Comparison of ENCODE assay signal across 1 cellular context in the genomic region with DNA sequence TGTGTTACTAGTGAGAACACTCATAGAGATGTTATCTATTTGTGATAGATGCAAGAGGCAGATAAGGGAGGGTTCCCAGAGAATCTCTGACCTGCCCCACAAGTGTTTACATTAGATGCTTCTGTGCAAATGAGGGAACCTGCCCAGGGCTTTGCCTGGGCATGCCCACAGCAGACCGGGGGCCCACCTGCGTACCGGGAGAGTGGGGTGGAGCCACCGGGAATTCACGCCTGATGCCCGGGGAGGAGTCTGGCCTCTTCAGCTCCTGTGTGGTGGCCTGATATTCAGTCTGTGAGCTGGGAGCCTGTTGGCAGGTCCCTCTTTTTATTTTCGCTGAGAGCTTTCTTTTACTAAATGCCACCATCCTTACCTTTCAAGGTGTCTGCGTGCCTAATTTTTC.
TF ChIP-seq lines count a peak whose summit lies in the region.

No MANE protein-coding gene starts in this region.

TF ChIP-seq in HepG2, 621 proteins besides CTCF, POLR2A, EP300 and RAD21 (continued from another document and continues in another):
- TF ChIP-seq, protein P1, sequence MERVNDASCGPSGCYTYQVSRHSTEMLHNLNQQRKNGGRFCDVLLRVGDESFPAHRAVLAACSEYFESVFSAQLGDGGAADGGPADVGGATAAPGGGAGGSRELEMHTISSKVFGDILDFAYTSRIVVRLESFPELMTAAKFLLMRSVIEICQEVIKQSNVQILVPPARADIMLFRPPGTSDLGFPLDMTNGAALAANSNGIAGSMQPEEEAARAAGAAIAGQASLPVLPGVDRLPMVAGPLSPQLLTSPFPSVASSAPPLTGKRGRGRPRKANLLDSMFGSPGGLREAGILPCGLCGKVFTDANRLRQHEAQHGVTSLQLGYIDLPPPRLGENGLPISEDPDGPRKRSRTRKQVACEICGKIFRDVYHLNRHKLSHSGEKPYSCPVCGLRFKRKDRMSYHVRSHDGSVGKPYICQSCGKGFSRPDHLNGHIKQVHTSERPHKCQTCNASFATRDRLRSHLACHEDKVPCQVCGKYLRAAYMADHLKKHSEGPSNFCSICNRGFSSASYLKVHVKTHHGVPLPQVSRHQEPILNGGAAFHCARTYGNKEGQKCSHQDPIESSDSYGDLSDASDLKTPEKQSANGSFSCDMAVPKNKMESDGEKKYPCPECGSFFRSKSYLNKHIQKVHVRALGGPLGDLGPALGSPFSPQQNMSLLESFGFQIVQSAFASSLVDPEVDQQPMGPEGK (CRISPR knock-in tag; IDR thresholded peaks at IDR 0.05): peak; percentile 91
- TF ChIP-seq HNRNPL (IDR thresholded peaks at IDR 0.05; ENCODE audit: low read depth, low read length): 0 out of 2 replicates have a peak, but pooled peaks have one; percentile 46
- TF ChIP-seq RORA (CRISPR knock-in tag; IDR thresholded peaks at IDR 0.05): no peak
- TF ChIP-seq, protein P2, sequence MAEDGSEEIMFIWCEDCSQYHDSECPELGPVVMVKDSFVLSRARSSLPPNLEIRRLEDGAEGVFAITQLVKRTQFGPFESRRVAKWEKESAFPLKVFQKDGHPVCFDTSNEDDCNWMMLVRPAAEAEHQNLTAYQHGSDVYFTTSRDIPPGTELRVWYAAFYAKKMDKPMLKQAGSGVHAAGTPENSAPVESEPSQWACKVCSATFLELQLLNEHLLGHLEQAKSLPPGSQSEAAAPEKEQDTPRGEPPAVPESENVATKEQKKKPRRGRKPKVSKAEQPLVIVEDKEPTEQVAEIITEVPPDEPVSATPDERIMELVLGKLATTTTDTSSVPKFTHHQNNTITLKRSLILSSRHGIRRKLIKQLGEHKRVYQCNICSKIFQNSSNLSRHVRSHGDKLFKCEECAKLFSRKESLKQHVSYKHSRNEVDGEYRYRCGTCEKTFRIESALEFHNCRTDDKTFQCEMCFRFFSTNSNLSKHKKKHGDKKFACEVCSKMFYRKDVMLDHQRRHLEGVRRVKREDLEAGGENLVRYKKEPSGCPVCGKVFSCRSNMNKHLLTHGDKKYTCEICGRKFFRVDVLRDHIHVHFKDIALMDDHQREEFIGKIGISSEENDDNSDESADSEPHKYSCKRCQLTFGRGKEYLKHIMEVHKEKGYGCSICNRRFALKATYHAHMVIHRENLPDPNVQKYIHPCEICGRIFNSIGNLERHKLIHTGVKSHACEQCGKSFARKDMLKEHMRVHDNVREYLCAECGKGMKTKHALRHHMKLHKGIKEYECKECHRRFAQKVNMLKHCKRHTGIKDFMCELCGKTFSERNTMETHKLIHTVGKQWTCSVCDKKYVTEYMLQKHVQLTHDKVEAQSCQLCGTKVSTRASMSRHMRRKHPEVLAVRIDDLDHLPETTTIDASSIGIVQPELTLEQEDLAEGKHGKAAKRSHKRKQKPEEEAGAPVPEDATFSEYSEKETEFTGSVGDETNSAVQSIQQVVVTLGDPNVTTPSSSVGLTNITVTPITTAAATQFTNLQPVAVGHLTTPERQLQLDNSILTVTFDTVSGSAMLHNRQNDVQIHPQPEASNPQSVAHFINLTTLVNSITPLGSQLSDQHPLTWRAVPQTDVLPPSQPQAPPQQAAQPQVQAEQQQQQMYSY (CRISPR knock-in tag; IDR thresholded peaks at IDR 0.05): no peak
- TF ChIP-seq ZZZ3 (CRISPR knock-in tag; IDR thresholded peaks at IDR 0.05; ENCODE audit: borderline replicate concordance): no peak
- TF ChIP-seq SIX1 (CRISPR knock-in tag; IDR thresholded peaks at IDR 0.05; ENCODE audit: borderline replicate concordance): no peak
- TF ChIP-seq U2AF2 (IDR thresholded peaks at IDR 0.05; ENCODE audit: low read depth, low read length): no peak
- TF ChIP-seq, protein P3, sequence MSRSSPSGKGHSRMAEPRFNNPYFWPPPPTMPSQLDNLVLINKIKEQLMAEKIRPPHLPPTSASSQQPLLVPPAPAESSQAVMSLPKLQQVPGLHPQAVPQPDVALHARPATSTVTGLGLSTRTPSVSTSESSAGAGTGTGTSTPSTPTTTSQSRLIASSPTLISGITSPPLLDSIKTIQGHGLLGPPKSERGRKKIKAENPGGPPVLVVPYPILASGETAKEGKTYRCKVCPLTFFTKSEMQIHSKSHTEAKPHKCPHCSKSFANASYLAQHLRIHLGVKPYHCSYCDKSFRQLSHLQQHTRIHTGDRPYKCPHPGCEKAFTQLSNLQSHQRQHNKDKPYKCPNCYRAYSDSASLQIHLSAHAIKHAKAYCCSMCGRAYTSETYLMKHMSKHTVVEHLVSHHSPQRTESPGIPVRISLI (CRISPR knock-in tag; IDR thresholded peaks at IDR 0.05; ENCODE audit: borderline replicate concordance): no peak
- TF ChIP-seq NKX3-1 (CRISPR knock-in tag; IDR thresholded peaks at IDR 0.05): no peak
- TF ChIP-seq ZNF17 (CRISPR knock-in tag; IDR thresholded peaks at IDR 0.05): no peak
- TF ChIP-seq, protein P4, sequence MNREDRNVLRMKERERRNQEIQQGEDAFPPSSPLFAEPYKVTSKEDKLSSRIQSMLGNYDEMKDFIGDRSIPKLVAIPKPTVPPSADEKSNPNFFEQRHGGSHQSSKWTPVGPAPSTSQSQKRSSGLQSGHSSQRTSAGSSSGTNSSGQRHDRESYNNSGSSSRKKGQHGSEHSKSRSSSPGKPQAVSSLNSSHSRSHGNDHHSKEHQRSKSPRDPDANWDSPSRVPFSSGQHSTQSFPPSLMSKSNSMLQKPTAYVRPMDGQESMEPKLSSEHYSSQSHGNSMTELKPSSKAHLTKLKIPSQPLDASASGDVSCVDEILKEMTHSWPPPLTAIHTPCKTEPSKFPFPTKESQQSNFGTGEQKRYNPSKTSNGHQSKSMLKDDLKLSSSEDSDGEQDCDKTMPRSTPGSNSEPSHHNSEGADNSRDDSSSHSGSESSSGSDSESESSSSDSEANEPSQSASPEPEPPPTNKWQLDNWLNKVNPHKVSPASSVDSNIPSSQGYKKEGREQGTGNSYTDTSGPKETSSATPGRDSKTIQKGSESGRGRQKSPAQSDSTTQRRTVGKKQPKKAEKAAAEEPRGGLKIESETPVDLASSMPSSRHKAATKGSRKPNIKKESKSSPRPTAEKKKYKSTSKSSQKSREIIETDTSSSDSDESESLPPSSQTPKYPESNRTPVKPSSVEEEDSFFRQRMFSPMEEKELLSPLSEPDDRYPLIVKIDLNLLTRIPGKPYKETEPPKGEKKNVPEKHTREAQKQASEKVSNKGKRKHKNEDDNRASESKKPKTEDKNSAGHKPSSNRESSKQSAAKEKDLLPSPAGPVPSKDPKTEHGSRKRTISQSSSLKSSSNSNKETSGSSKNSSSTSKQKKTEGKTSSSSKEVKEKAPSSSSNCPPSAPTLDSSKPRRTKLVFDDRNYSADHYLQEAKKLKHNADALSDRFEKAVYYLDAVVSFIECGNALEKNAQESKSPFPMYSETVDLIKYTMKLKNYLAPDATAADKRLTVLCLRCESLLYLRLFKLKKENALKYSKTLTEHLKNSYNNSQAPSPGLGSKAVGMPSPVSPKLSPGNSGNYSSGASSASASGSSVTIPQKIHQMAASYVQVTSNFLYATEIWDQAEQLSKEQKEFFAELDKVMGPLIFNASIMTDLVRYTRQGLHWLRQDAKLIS (CRISPR knock-in tag; IDR thresholded peaks at IDR 0.05): peak; percentile 85; the same call in 1 of the 2 replicates
- TF ChIP-seq GTF3A (CRISPR knock-in tag; conservative IDR thresholded peaks at IDR 0.05): no peak
- peak; percentile 65; the same call in 1 of the 2 replicates for TF ChIP-seq ZNF331 (CRISPR knock-in tag; IDR thresholded peaks at IDR 0.05)
- TF ChIP-seq GTF2F1 (IDR thresholded peaks at IDR 0.05; ENCODE audit: low read length): 0 out of 2 replicates have a peak, but pooled peaks have one; percentile 36
- TF ChIP-seq, protein P5, sequence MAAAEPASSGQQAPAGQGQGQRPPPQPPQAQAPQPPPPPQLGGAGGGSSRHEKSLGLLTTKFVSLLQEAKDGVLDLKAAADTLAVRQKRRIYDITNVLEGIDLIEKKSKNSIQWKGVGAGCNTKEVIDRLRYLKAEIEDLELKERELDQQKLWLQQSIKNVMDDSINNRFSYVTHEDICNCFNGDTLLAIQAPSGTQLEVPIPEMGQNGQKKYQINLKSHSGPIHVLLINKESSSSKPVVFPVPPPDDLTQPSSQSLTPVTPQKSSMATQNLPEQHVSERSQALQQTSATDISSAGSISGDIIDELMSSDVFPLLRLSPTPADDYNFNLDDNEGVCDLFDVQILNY (CRISPR knock-in tag; conservative IDR thresholded peaks at IDR 0.05): no peak
- TF ChIP-seq ZFAT (CRISPR knock-in tag; conservative IDR thresholded peaks at IDR 0.05): no peak
- TF ChIP-seq ZNF446 (CRISPR knock-in tag; IDR thresholded peaks at IDR 0.05): no peak
- 0 out of 2 replicates have a peak, but pooled peaks have one; percentile 35 for TF ChIP-seq ZNF274 (CRISPR knock-in tag; IDR thresholded peaks at IDR 0.05)
- TF ChIP-seq ERF (CRISPR knock-in tag; IDR thresholded peaks at IDR 0.05): peak; percentile 84
- TF ChIP-seq ZBTB42 (CRISPR knock-in tag; IDR thresholded peaks at IDR 0.05): no peak
- TF ChIP-seq ZNF441 (CRISPR knock-in tag; IDR thresholded peaks at IDR 0.05; ENCODE audit: borderline replicate concordance): no peak; the same call in 1 of the 2 replicates
- no peak for TF ChIP-seq BCLAF1 (IDR thresholded peaks at IDR 0.05)
- no peak for TF ChIP-seq TRIM24 (CRISPR knock-in tag; IDR thresholded peaks at IDR 0.05)
- no peak for TF ChIP-seq ZNF160 (CRISPR knock-in tag; IDR thresholded peaks at IDR 0.05)
- no peak for TF ChIP-seq ZNF674 (CRISPR knock-in tag; IDR thresholded peaks at IDR 0.05; ENCODE audit: low read depth)
- TF ChIP-seq, protein P6, sequence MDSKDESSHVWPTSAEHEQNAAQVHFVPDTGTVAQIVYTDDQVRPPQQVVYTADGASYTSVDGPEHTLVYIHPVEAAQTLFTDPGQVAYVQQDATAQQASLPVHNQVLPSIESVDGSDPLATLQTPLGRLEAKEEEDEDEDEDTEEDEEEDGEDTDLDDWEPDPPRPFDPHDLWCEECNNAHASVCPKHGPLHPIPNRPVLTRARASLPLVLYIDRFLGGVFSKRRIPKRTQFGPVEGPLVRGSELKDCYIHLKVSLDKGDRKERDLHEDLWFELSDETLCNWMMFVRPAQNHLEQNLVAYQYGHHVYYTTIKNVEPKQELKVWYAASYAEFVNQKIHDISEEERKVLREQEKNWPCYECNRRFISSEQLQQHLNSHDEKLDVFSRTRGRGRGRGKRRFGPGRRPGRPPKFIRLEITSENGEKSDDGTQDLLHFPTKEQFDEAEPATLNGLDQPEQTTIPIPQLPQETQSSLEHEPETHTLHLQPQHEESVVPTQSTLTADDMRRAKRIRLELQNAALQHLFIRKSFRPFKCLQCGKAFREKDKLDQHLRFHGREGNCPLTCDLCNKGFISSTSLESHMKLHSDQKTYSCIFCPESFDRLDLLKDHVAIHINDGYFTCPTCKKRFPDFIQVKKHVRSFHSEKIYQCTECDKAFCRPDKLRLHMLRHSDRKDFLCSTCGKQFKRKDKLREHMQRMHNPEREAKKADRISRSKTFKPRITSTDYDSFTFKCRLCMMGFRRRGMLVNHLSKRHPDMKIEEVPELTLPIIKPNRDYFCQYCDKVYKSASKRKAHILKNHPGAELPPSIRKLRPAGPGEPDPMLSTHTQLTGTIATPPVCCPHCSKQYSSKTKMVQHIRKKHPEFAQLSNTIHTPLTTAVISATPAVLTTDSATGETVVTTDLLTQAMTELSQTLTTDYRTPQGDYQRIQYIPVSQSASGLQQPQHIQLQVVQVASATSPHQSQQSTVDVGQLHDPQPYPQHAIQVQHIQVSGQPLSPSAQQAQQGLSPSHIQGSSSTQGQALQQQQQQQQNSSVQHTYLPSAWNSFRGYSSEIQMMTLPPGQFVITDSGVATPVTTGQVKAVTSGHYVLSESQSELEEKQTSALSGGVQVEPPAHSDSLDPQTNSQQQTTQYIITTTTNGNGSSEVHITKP (CRISPR knock-in tag; IDR thresholded peaks at IDR 0.05; ENCODE audit: low read depth): 0 out of 2 replicates have a peak, but pooled peaks have one; percentile 41
- no peak for TF ChIP-seq REL (CRISPR knock-in tag; conservative IDR thresholded peaks at IDR 0.05)
- TF ChIP-seq PRMT3 (CRISPR knock-in tag; IDR thresholded peaks at IDR 0.05; ENCODE audit: borderline replicate concordance, low read depth): no peak
- TF ChIP-seq SKIL (CRISPR knock-in tag; IDR thresholded peaks at IDR 0.05; ENCODE audit: borderline replicate concordance): no peak
- TF ChIP-seq YEATS2 (CRISPR knock-in tag; IDR thresholded peaks at IDR 0.05; ENCODE audit: borderline replicate concordance): peak; percentile 20; the same call in 1 of the 2 replicates
- TF ChIP-seq NCOA1 (CRISPR knock-in tag; IDR thresholded peaks at IDR 0.05): no peak
- no peak for TF ChIP-seq ZKSCAN1 (IDR thresholded peaks at IDR 0.05; ENCODE audit: low read length)
